In the genomic region with DNA sequence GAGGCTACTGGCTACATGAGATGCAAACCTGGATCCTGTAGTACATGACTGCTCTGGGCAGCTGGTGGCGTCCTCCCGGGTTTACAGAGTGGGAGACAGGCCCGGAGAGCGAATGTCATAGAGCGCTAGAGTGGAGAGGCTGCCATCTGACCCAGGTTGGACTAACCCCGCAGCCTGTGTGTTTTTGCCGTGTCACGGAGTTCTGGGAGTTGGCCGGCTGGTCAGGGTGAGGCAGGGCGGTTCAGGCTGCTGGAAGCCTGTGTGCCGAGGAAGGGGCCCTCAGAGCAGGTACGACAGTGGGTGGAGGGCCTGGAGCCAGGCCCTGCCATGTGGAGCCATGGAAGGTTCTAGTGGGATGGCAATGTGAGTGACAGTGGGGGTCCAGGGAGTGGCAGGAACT, we compare ENCODE assay signal across 27 cellular contexts. TPM values are rescaled to one million over a fixed set of nuclear protein-coding genes. Genes with fewer than 3 reads are reported as not detected.
DNase-seq lines count a peak whose midpoint lies in the region; ATAC-seq lines count a peak whose summit lies in the region.
"Had no signal": no experiment of that assay in that cellular context is flagged by ENCODE, and none has a peak within 500 bp of the region (broad histone marks: within the 10 kb centered on the region; RNA-seq: fewer than 3 reads in every experiment).

No MANE protein-coding gene starts in this region.

- H3K9me3 Mint-ChIP-seq in stimulated activated naive CD8-positive, alpha-beta T cell treated with anti-CD3 and anti-CD28 coated beads, Interleukin-15, Interleukin-2, amounts not matched to agents 100 ng/mL and 50 ng/mL, for 24 hours, result no peaks in the 10 kb centered on the region
- no peaks in the 10 kb centered on the region for H3K9me3 Mint-ChIP-seq in memory B cell
- no peaks in the 10 kb centered on the region for H3K9me3 Mint-ChIP-seq in activated T-helper 17 cell treated with anti-CD3 and anti-CD28 coated beads, Interleukin-2, amount 50 U/mL, for 72 hours
- H3K9me3 Mint-ChIP-seq: neural progenitor cell had no signal

- peaks cover 29% of the 10 kb centered on the region for H3K4me1 Mint-ChIP-seq in stimulated activated naive CD8-positive, alpha-beta T cell treated with anti-CD3 and anti-CD28 coated beads, Interleukin-15, Interleukin-2, amounts not matched to agents 100 ng/mL and 50 ng/mL, for 24 hours (ENCODE audit: low read depth)
- H3K4me1 Mint-ChIP-seq in memory B cell, result peaks cover 34% of the 10 kb centered on the region
- peaks cover 13% of the 10 kb centered on the region for H3K4me1 Mint-ChIP-seq in activated T-helper 17 cell treated with anti-CD3 and anti-CD28 coated beads, Interleukin-2, amount 50 U/mL, for 72 hours

- no peaks in the 10 kb centered on the region for H3K36me3 Mint-ChIP-seq in stimulated activated naive CD8-positive, alpha-beta T cell treated with anti-CD3 and anti-CD28 coated beads, Interleukin-15, Interleukin-2, amounts not matched to agents 100 ng/mL and 50 ng/mL, for 24 hours (ENCODE audit: low read depth)
- H3K36me3 Mint-ChIP-seq in memory B cell, result peaks cover 2% of the 10 kb centered on the region
- H3K36me3 Mint-ChIP-seq in activated T-helper 17 cell treated with anti-CD3 and anti-CD28 coated beads, Interleukin-2, amount 50 U/mL, for 72 hours (ENCODE audit: low read depth), result no peaks in the 10 kb centered on the region
- H3K36me3 Mint-ChIP-seq: neural progenitor cell had no signal

- ATAC-seq in stimulated activated naive CD8-positive, alpha-beta T cell treated with anti-CD3 and anti-CD28 coated beads, Interleukin-15, Interleukin-2, amounts not matched to agents 100 U/mL and 50 U/mL, for 24 hours, result no peak
- ATAC-seq in memory B cell (ENCODE audit: low read depth), result no peak
- no peak for ATAC-seq in HG03439 (IDR thresholded peaks at IDR 0.05; ENCODE audit: unreplicated experiment)
- no peak for ATAC-seq in activated T-helper 17 cell treated with anti-CD3 and anti-CD28 coated beads, Interleukin-2, amount 50 U/mL, for 72 hours (replicated peaks)
- ATAC-seq: HCT116, HepG2, left lung had no signal

- H3K27ac Mint-ChIP-seq in stimulated activated naive CD8-positive, alpha-beta T cell treated with anti-CD3 and anti-CD28 coated beads, Interleukin-15, Interleukin-2, amounts not matched to agents 100 ng/mL and 50 ng/mL, for 24 hours, result peak overlapping the region; percentile 45
- H3K27ac Mint-ChIP-seq in memory B cell, result peak overlapping the region; percentile 82
- no peak overlapping the region for H3K27ac Mint-ChIP-seq in activated T-helper 17 cell treated with anti-CD3 and anti-CD28 coated beads, Interleukin-2, amount 50 U/mL, for 72 hours
- H3K27ac Mint-ChIP-seq: neural progenitor cell had no signal

- no peak overlapping the region for H3K4me3 Mint-ChIP-seq in stimulated activated naive CD8-positive, alpha-beta T cell treated with anti-CD3 and anti-CD28 coated beads, Interleukin-15, Interleukin-2, amounts not matched to agents 100 ng/mL and 50 ng/mL, for 24 hours
- H3K4me3 Mint-ChIP-seq in memory B cell, result no peak overlapping the region
- no peak overlapping the region for H3K4me3 Mint-ChIP-seq in activated T-helper 17 cell treated with anti-CD3 and anti-CD28 coated beads, Interleukin-2, amount 50 U/mL, for 72 hours
- H3K4me3 Mint-ChIP-seq: neural progenitor cell had no signal

- H3K27me3 Mint-ChIP-seq in stimulated activated naive CD8-positive, alpha-beta T cell treated with anti-CD3 and anti-CD28 coated beads, Interleukin-15, Interleukin-2, amounts not matched to agents 100 ng/mL and 50 ng/mL, for 24 hours, result no peaks in the 10 kb centered on the region
- H3K27me3 Mint-ChIP-seq in memory B cell, result no peaks in the 10 kb centered on the region
- H3K27me3 Mint-ChIP-seq in activated T-helper 17 cell treated with anti-CD3 and anti-CD28 coated beads, Interleukin-2, amount 50 U/mL, for 72 hours, result no peaks in the 10 kb centered on the region

- no peak for DNase-seq in stimulated activated naive CD8-positive, alpha-beta T cell treated with anti-CD3 and anti-CD28 coated beads, Interleukin-15, Interleukin-2, amounts not matched to agents 100 U/mL and 50 U/mL, for 24 hours
- DNase-seq in NCI-H510A treated with DMSO at 0.1 percent for 48 hours (lab: John Stamatoyannopoulos, UW), result peak; percentile 85
- no peak for DNase-seq in memory B cell (ENCODE audit: low spot score in 2 of 2)
- DNase-seq in NCI-H748 treated with DMSO at 0.1 percent for 48 hours (lab: John Stamatoyannopoulos, UW), result no peak
- DNase-seq in GM03348 (ENCODE audit: low spot score), result no peak
- DNase-seq: activated CD4-positive, alpha-beta T cell treated with anti-CD3 and anti-CD28 coated beads, Interleukin-2, amount 50 U/mL, for 1 hour; activated T-cell treated with anti-CD3 and anti-CD28 coated beads, Interleukin-2, amount 50 U/mL, for 1 hour; cortex of kidney; DMS79; glutamatergic neuron; Kasumi-1; left lung; mesendoderm; MV-4-11; NCI-H1436; NCI-H2107; NCI-H345; SJCRH30; SW 1271; T1000; trophoblast cell had no signal

RNA-seq across cellular contexts. Expression of a gene that starts 12.5 kb away (rescaled TPM):
- total RNA-seq in activated T-helper 17 cell treated with anti-CD3 and anti-CD28 coated beads, Interleukin-2, amount 50 U/mL, for 72 hours, result 10 to 100 TPM in 1 of 2 donors, 1 to 10 TPM in 1; 7.8 to 13.6 TPM

RNA-seq across cellular contexts. Expression of a gene that starts 59.2 kb away (rescaled TPM):
- 10 to 100 TPM; 10.6 to 11.4 TPM for total RNA-seq in activated T-helper 17 cell treated with anti-CD3 and anti-CD28 coated beads, Interleukin-2, amount 50 U/mL, for 72 hours
